In genomic region chr9:113624721-113625120, GRCh38 we compare ENCODE assay signal across 11 cellular contexts.
DNase-seq lines count a peak whose midpoint lies in the region; ATAC-seq lines count a peak whose summit lies in the region.
"Had no signal": no experiment of that assay in that cellular context is flagged by ENCODE, and none has a peak within 500 bp of the region (broad histone marks: within the 10 kb centered on the region; RNA-seq: fewer than 3 reads in every experiment).

No MANE protein-coding gene starts in this region.

- peaks cover 34% of the 10 kb centered on the region for H3F3A ChIP-seq in GM23248 (ENCODE audit: insufficient read depth)

- no peaks in the 10 kb centered on the region for H4K20me1 ChIP-seq in GM23248 (ENCODE audit: insufficient read depth)

- WGBS in GM23248 (ENCODE audit: low coverage in 1 of 2, low lambda C conversion rate in 2 of 2, missing lambda C conversion rate in 2 of 2), 2 experiments, result 26 to 28% methylated on average over 9 of the region's 9 CpGs

- H3K9me3 ChIP-seq in GM23248 (ENCODE audit: low read depth), result no peaks in the 10 kb centered on the region
- H3K9me3 ChIP-seq: neutrophil had no signal

- H2AFZ ChIP-seq in GM23248, result peak overlapping the region; percentile 76

- DNase-seq in A172 (ENCODE audit: low spot score) (peak; percentile 92), GM23248 (peak; percentile 93), amniotic stem cell (lab: John Stamatoyannopoulos, UW) (peak; percentile 22), kidney tubule cell (ENCODE audit: low spot score) (peak; percentile 59), MV-4-11 (lab: John Stamatoyannopoulos, UW) (no peak), NCI-H526 (lab: John Stamatoyannopoulos, UW) (no peak), HuH-7 (ENCODE audit: low spot score) (no peak)
- DNase-seq: kidney glomerular epithelial cell had no signal

- H3K4me3 ChIP-seq in GM23248, result 0 out of 2 replicates have a peak overlapping the region, but pooled peaks have one; percentile 28

- peak overlapping the region; percentile 57 for H3K4me2 ChIP-seq in GM23248 (ENCODE audit: unreplicated experiment)

- H3K4me1 ChIP-seq in GM23248 (ENCODE audit: insufficient read depth), result peaks cover 55% of the 10 kb centered on the region

- H3K36me3 ChIP-seq in GM23248 (ENCODE audit: low read depth), result no peaks in the 10 kb centered on the region
- H3K36me3 ChIP-seq: neutrophil had no signal

- H3K79me2 ChIP-seq in GM23248 (ENCODE audit: insufficient read depth), result no peaks in the 10 kb centered on the region

- peak overlapping the region; percentile 72 for H3K27ac ChIP-seq in GM23248
- H3K27ac ChIP-seq: C4-2B, neutrophil had no signal

- no peaks in the 10 kb centered on the region for H3K27me3 ChIP-seq in GM23248 (replicated peaks; ENCODE audit: insufficient read depth)

- peak overlapping the region; percentile 57 for H3K9ac ChIP-seq in GM23248

- ATAC-seq in esophagus mucosa, result no peak

- no peaks in the 10 kb centered on the region for H3K9me2 ChIP-seq in GM23248 (ENCODE audit: insufficient read depth)

- in situ Hi-C loops in GM23248 (cut with MboI), result no loop called here

Comparison
In these comparisons a context has a peak if more than half of its experiments do, and no peak if none do; other contexts are left out.
1. DNase-seq: peak in A172 (single experiment), GM23248 (single experiment), amniotic stem cell (single experiment) and kidney tubule cell (single experiment); none in MV-4-11 (single experiment), NCI-H526 (0 of 2) and HuH-7 (single experiment).